16 cellular contexts compared by ENCODE assay signal in genomic region chr18:26618130-26618529, GRCh38.
"Had no signal": no experiment of that assay in that cellular context is flagged by ENCODE, and none has a peak within 500 bp of the region (broad histone marks: within the 10 kb centered on the region; RNA-seq: fewer than 3 reads in every experiment).

No MANE protein-coding gene starts in this region.

- H3K27ac Mint-ChIP-seq: activated CD4-positive, alpha-beta T cell treated with anti-CD3 and anti-CD28 coated beads for 36 hours; activated CD8-positive, alpha-beta T cell treated with anti-CD3 and anti-CD28 coated beads for 36 hours; activated T-helper 1 cell treated with anti-CD3 and anti-CD28 coated beads, Interleukin-12 subunit alpha, Interleukin-12 subunit beta, Interleukin-2, Interleukin-4 antibody, amounts not matched to agents 30 ng/mL and 10 ng/mL and 1 ng/mL, durations not matched to agents 14 hours and 24 hours and 36 hours; memory B cell had no signal

- H3K36me3 ChIP-seq: heart left ventricle, prostate gland, upper lobe of right lung, WERI-Rb-1 had no signal

- H3K4me3 ChIP-seq: heart left ventricle, prostate gland, upper lobe of right lung had no signal

- H3K4me1 ChIP-seq: prostate gland, upper lobe of right lung had no signal

- H3K36me3 Mint-ChIP-seq: memory B cell had no signal

- ATAC-seq: activated CD4-positive, alpha-beta T cell treated with anti-CD3 and anti-CD28 coated beads for 36 hours; activated CD8-positive, alpha-beta T cell treated with anti-CD3 and anti-CD28 coated beads for 36 hours; heart left ventricle; left lobe of liver; upper lobe of right lung had no signal

- H3K27ac ChIP-seq: heart left ventricle, prostate gland, upper lobe of right lung, WERI-Rb-1 had no signal

- H3K4me3 Mint-ChIP-seq: activated CD4-positive, alpha-beta T cell treated with anti-CD3 and anti-CD28 coated beads for 36 hours; activated CD8-positive, alpha-beta T cell treated with anti-CD3 and anti-CD28 coated beads for 36 hours; activated T-helper 1 cell treated with anti-CD3 and anti-CD28 coated beads, Interleukin-12 subunit alpha, Interleukin-12 subunit beta, Interleukin-2, Interleukin-4 antibody, amounts not matched to agents 30 ng/mL and 10 ng/mL and 1 ng/mL, durations not matched to agents 14 hours and 24 hours and 36 hours; memory B cell; nephron had no signal

- H3K4me1 Mint-ChIP-seq: activated CD4-positive, alpha-beta T cell treated with anti-CD3 and anti-CD28 coated beads for 36 hours; memory B cell had no signal

- H3K9me3 ChIP-seq: prostate gland, upper lobe of right lung had no signal

- H3K27me3 ChIP-seq: heart left ventricle, upper lobe of right lung had no signal

- DNase-seq: activated CD4-positive, alpha-beta T cell treated with anti-CD3 and anti-CD28 coated beads for 36 hours; activated CD8-positive, alpha-beta memory T cell treated with anti-CD3 and anti-CD28 coated beads, Interleukin-2, amount 50 U/mL, for 4 hours; activated CD8-positive, alpha-beta T cell treated with anti-CD3 and anti-CD28 coated beads for 36 hours; activated naive CD4-positive, alpha-beta T cell; central memory CD4-positive, alpha-beta T cell; effector memory CD4-positive, alpha-beta T cell; heart left ventricle; stimulated activated CD4-positive, alpha-beta T cell treated with anti-CD3 and anti-CD28 coated beads, Interleukin-12 subunit alpha, Interleukin-12 subunit beta, amount 100 ng/mL, for 4 hours; stimulated activated naive CD4-positive, alpha-beta T cell; upper lobe of right lung; WERI-Rb-1 had no signal

- H3K9me3 Mint-ChIP-seq: activated CD8-positive, alpha-beta T cell treated with anti-CD3 and anti-CD28 coated beads for 36 hours; activated T-helper 1 cell treated with anti-CD3 and anti-CD28 coated beads, Interleukin-12 subunit alpha, Interleukin-12 subunit beta, Interleukin-2, Interleukin-4 antibody, amounts not matched to agents 30 ng/mL and 10 ng/mL and 1 ng/mL, durations not matched to agents 14 hours and 24 hours and 36 hours had no signal
